In the genomic region with DNA sequence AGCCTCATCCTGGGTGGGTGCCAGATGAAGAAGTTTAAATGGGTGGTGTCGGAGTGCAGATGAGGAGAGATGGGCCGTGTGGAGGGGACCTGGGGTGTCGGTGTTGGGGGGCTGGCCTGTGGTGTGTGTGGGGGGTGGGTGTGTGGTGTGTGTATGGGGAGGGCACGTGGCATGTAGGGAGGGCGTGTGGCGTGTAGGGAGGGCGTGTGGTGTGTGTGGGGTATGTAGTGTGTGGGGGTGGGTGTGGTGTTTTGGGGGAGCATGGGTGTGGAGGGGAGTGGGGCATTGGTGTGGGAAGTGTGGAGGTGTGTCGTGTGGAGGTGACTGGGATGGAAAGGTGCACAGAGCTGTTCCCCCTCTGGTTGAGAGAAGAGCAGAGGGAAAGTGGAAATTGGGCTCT, we compare ENCODE assay signal across 30 cellular contexts. TPM values are rescaled to one million over a fixed set of nuclear protein-coding genes. Genes with fewer than 3 reads are reported as not detected.
"Had no signal": no experiment of that assay in that cellular context is flagged by ENCODE, and none has a peak within 500 bp of the region (broad histone marks: within the 10 kb centered on the region; RNA-seq: fewer than 3 reads in every experiment).

No MANE protein-coding gene starts in this region.

- H3K27ac ChIP-seq: esophagus squamous epithelium, heart left ventricle, hepatocyte, parathyroid adenoma, psoas muscle, sigmoid colon, testis, tibial artery had no signal

- H3K79me2 ChIP-seq: hepatocyte, parathyroid adenoma had no signal

- H2AFZ ChIP-seq: hepatocyte, parathyroid adenoma had no signal

- H3K9ac ChIP-seq: parathyroid adenoma had no signal

- H3K27me3 ChIP-seq: esophagus squamous epithelium, heart left ventricle, hepatocyte, sigmoid colon, testis, tibial artery, upper lobe of left lung had no signal

- H3K4me2 ChIP-seq: hepatocyte had no signal

- H3K4me1 ChIP-seq: parathyroid adenoma, sigmoid colon had no signal

- DNase-seq: central memory CD4-positive, alpha-beta T cell; effector CD8-positive, alpha-beta T cell; esophagus squamous epithelium; foreskin melanocyte; heart left ventricle; kidney; mucosa of descending colon; naive B cell; psoas muscle; right cardiac atrium; stimulated activated CD4-positive, alpha-beta T cell treated with anti-CD3 and anti-CD28 coated beads, Interleukin-2, amount 100 ng/mL, for 24 hours; stimulated activated CD4-positive, alpha-beta T cell treated with anti-CD3 and anti-CD28 coated beads, Interleukin-4, amount 100 ng/mL, for 24 hours; stimulated activated naive CD4-positive, alpha-beta T cell; substantia nigra; testis had no signal

- H3K4me3 ChIP-seq: esophagus squamous epithelium, heart left ventricle, hepatocyte, lung, mucosa of descending colon, psoas muscle, sigmoid colon, testis, tibial artery, upper lobe of left lung had no signal

- H3K36me3 Mint-ChIP-seq: natural killer cell treated with Interleukin-12 subunit alpha and Interleukin-12 subunit beta and Interleukin-15 and Interleukin-18, amount 100 ng/mL, for 72 hours had no signal

- H3K27ac Mint-ChIP-seq: memory B cell; mesothelial cell of epicardium; natural killer cell treated with Interleukin-12 subunit alpha and Interleukin-12 subunit beta and Interleukin-15 and Interleukin-18, amount 100 ng/mL, for 72 hours had no signal

- ATAC-seq: left lobe of liver, mucosa of descending colon, psoas muscle, right cardiac atrium had no signal

- H3K9me3 ChIP-seq: esophagus squamous epithelium, heart left ventricle, mucosa of descending colon, psoas muscle, sigmoid colon, testis, tibial artery, upper lobe of left lung had no signal

- H3K4me3 Mint-ChIP-seq: memory B cell; mesothelial cell of epicardium; natural killer cell treated with Interleukin-12 subunit alpha and Interleukin-12 subunit beta and Interleukin-15 and Interleukin-18, amount 100 ng/mL, for 72 hours; neural crest cell had no signal

- H3K9me3 Mint-ChIP-seq: memory B cell; mesothelial cell of epicardium; naive B cell; natural killer cell treated with Interleukin-12 subunit alpha and Interleukin-12 subunit beta and Interleukin-15 and Interleukin-18, amount 100 ng/mL, for 72 hours; neural crest cell had no signal

- H3K4me1 Mint-ChIP-seq: neural crest cell had no signal

- H3K27me3 Mint-ChIP-seq: memory B cell; naive B cell; natural killer cell treated with Interleukin-12 subunit alpha and Interleukin-12 subunit beta and Interleukin-15 and Interleukin-18, amount 100 ng/mL, for 72 hours had no signal

RNA-seq across cellular contexts. Expression of a gene that starts 34.5 kb away (rescaled TPM):
- total RNA-seq: endothelial cell of umbilical vein; epithelial cell of proximal tubule; glomerular endothelial cell; hepatocyte; left lobe of liver; mesothelial cell of epicardium; natural killer cell treated with Interleukin-12 subunit alpha and Interleukin-12 subunit beta and Interleukin-15 and Interleukin-18, amount 100 ng/mL, for 72 hours; neural crest cell; psoas muscle; renal cortical epithelial cell; right cardiac atrium had no signal
- polyA plus RNA-seq: endothelial cell of umbilical vein, hepatocyte had no signal
